ENCODE assay signal across 26 cellular contexts in the genomic region with DNA sequence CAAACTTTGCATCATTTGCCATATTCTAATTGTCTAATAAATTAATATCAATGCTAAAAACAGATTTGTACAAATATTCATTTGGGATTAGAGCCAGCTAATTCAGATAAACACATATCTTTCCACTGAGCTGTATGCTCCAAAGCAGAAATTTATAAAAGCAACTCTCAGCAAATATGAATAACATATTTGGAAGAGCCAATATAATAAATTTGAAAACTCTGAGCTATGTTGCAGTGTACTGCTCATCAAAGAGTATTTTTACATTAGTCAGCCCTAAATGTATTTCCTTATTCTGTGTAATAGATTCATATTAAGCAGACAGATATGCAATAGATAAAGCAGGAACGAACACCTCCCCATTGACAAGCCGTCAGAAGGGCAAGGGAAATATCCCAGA.
"Had no signal": no experiment of that assay in that cellular context is flagged by ENCODE, and none has a peak within 500 bp of the region (broad histone marks: within the 10 kb centered on the region; RNA-seq: fewer than 3 reads in every experiment).

No MANE protein-coding gene starts in this region.

- H3K36me3 ChIP-seq: ascending aorta, esophagus muscularis mucosa had no signal

- ATAC-seq: activated CD4-positive, alpha-beta T cell treated with anti-CD3 and anti-CD28 coated beads for 36 hours; activated CD8-positive, alpha-beta memory T cell treated with anti-CD3 and anti-CD28 coated beads, Interleukin-2, amount 10 ng/mL, durations not matched to agents 7 days and 5 days; activated CD8-positive, alpha-beta T cell treated with anti-CD3 and anti-CD28 coated beads, Interleukin-2, amount 10 ng/mL, durations not matched to agents 7 days and 5 days; activated naive CD8-positive, alpha-beta T cell treated with anti-CD3 and anti-CD28 coated beads, Interleukin-2, amount 50 U/mL, for 24 hours; effector memory CD8-positive, alpha-beta T cell had no signal

- DNase-seq: activated CD4-positive, alpha-beta memory T cell treated with anti-CD3 and anti-CD28 coated beads for 36 hours; activated CD4-positive, alpha-beta T cell treated with anti-CD3 and anti-CD28 coated beads for 36 hours; activated CD4-positive, alpha-beta T cell treated with anti-CD3 and anti-CD28 coated beads, Interleukin-2, amount 10 ng/mL, durations not matched to agents 24 days and 14 days; activated CD4-positive, CD25-positive, alpha-beta regulatory T cell; activated CD4-positive, CD25-positive, alpha-beta regulatory T cell treated with anti-CD3 and anti-CD28 coated beads, Interleukin-2, amount 50 U/mL, for 72 hours; activated CD8-positive, alpha-beta memory T cell treated with anti-CD3 and anti-CD28 coated beads, Interleukin-2, amount 10 ng/mL, durations not matched to agents 7 days and 5 days; activated CD8-positive, alpha-beta memory T cell treated with anti-CD3 and anti-CD28 coated beads, Interleukin-2, amount 50 U/mL, for 4 hours; activated CD8-positive, alpha-beta T cell treated with anti-CD3 and anti-CD28 coated beads, Interleukin-2, amount 10 ng/mL, durations not matched to agents 7 days and 5 days; activated effector memory CD4-positive, alpha-beta T cell treated with anti-CD3 and anti-CD28 coated beads, Interleukin-2, amount 50 U/mL, for 16 hours; activated naive CD4-positive, alpha-beta T cell treated with anti-CD3 and anti-CD28 coated beads for 36 hours; activated naive CD8-positive, alpha-beta T cell treated with anti-CD3 and anti-CD28 coated beads for 36 hours; activated naive CD8-positive, alpha-beta T cell treated with anti-CD3 and anti-CD28 coated beads, Interleukin-2, amount 50 U/mL, for 24 hours; activated T-cell treated with anti-CD3 and anti-CD28 coated beads, Interleukin-2, amount 50 U/mL, for 1 hour; activated T-cell treated with anti-CD3 and anti-CD28 coated beads, Interleukin-2, amount 50 U/mL, for 48 hours; cortex of kidney; dermis blood vessel endothelial cell; effector CD4-positive, alpha-beta T cell; effector memory CD8-positive, alpha-beta T cell; erythroblast; head of caudate nucleus; T-helper 2 cell had no signal

- H3K4me1 ChIP-seq: ascending aorta, esophagus muscularis mucosa had no signal

- H3K9me3 ChIP-seq: ascending aorta, esophagus muscularis mucosa had no signal

- H3K27ac ChIP-seq: ascending aorta, esophagus muscularis mucosa had no signal

- H3K27me3 ChIP-seq: ascending aorta, esophagus muscularis mucosa had no signal

- FAIRE-seq: bronchial epithelial cell, colon, frontal cortex had no signal

- H3K4me3 ChIP-seq: ascending aorta, esophagus muscularis mucosa had no signal
